In the genomic region with DNA sequence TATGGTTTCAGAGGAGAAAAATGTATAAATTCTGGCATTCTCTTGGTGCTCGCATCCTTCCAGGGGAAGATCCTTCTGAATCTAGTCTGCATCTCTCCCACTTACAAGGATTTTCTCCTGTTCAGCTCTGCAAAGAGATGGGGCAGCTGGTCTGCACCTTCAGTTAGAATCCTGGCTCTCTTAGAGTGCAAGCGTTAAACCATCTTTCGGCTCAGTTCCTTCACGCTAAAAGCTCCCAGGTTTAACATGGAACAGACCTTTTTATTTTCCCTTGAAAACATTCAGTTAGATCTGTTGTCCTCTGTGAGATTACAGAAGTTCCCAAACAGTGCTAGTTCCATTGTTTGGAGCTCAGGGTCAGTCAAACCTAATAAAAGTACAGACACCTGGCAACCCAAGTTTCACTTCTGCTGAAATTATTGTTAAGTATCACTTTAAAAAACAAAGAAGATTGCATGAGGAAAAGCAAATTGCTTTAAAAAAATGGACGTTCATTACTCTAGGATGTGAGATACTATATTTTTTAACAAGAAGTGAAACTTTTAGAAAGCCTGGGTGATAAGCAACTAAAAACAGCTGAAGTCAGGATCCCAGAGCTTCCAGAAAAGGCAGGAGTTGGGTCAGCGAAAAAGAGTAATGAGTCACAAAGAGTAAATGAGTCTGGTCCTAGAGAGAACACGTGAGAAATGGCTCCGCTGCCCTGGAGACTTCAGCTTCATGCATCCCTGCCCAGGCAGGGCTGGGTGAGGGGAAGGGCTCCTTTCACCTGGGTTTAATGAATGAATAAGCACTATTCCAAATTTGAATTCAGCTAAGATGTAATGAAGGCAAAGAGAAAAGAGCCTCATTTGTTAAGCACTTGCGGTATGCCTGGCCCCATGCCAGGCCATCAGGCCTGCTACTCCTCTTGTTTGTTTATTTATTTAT, we compare ENCODE assay signal across 9 cellular contexts.
DNase-seq lines count a peak whose midpoint lies in the region; ATAC-seq and TF ChIP-seq lines count a peak whose summit lies in the region.
"Had no signal": no experiment of that assay in that cellular context is flagged by ENCODE, and none has a peak within 500 bp of the region (broad histone marks: within the 10 kb centered on the region; RNA-seq: fewer than 3 reads in every experiment).

No MANE protein-coding gene starts in this region.

- 97% methylated on average over 7 of the region's 9 CpGs for WGBS in mammary epithelial cell (ENCODE audit: low coverage, missing lambda C conversion rate)
- 52% methylated on average over 9 of the region's 9 CpGs for WGBS in mesenchymal stem cell

- H3K9me3 ChIP-seq in mammary epithelial cell (replicated peaks; ENCODE audit: insufficient read depth, low read length) = no peaks in the 10 kb centered on the region
- no peaks in the 10 kb centered on the region for H3K9me3 ChIP-seq in mesenchymal stem cell (ENCODE audit: control insufficient read depth, low read length)

- peak overlapping the region; percentile 23 for H2BK15ac ChIP-seq in mesenchymal stem cell (ENCODE audit: low read depth, poor library complexity, severe bottlenecking)

- peaks cover 4% of the 10 kb centered on the region for H3K27me3 Mint-ChIP-seq in activated naive CD4-positive, alpha-beta T cell treated with anti-CD3 and anti-CD28 coated beads for 36 hours (ENCODE audit: low read depth)

- H3K4me1 ChIP-seq in mammary epithelial cell (ENCODE audit: insufficient read depth, low read length) = peaks cover 36% of the 10 kb centered on the region
- H3K4me1 ChIP-seq in mesenchymal stem cell (ENCODE audit: control insufficient read depth, insufficient read depth, low read depth, low read length) = peaks cover 58% of the 10 kb centered on the region

- H3K27ac Mint-ChIP-seq in activated naive CD4-positive, alpha-beta T cell treated with anti-CD3 and anti-CD28 coated beads for 36 hours = no peak overlapping the region

- H4K8ac ChIP-seq in mesenchymal stem cell (ENCODE audit: low read length) = peak overlapping the region; percentile 75

- H3K4me2 ChIP-seq in mammary epithelial cell (ENCODE audit: insufficient read depth, low read depth, low read length) (no peak overlapping the region), mesenchymal stem cell (ENCODE audit: low read length, poor library complexity, severe bottlenecking) (no peak overlapping the region)

- H3K36me3 ChIP-seq in mammary epithelial cell (ENCODE audit: insufficient read depth, low read length) (no peaks in the 10 kb centered on the region), mesenchymal stem cell (ENCODE audit: control insufficient read depth in 1 of 2, insufficient read depth in 2 of 2, low read depth in 1 of 2, low read length in 2 of 2) (peaks cover 0 to 11% of the 10 kb centered on the region in 2 experiments)

- no peak overlapping the region for H3K9ac ChIP-seq in mammary epithelial cell (ENCODE audit: insufficient read depth, low read length)
- H3K9ac ChIP-seq in mesenchymal stem cell (ENCODE audit: low read length) = peak overlapping the region; percentile 71

- peaks cover 28% of the 10 kb centered on the region for H3K79me1 ChIP-seq in mesenchymal stem cell (replicated peaks; ENCODE audit: low read length, poor library complexity, severe bottlenecking)

- peak overlapping the region in 1 of 2 experiments; percentile 80 for H2BK12ac ChIP-seq in mesenchymal stem cell (ENCODE audit: low read length in 2 of 2)

- BruUV-seq in mammary epithelial cell (replicated peaks; lab: Mats Ljungman, UMichigan) = no TSS peak

- no peak overlapping the region for H3K14ac ChIP-seq in mesenchymal stem cell (ENCODE audit: low read length in 2 of 2)

- in situ Hi-C loops in G401 (cut with HindIII; ENCODE audit: low sequenced_read_pairs) (no loop called here), mammary epithelial cell (cut with MboI; ENCODE audit: low sequenced_read_pairs in 2 of 2) (no loop called here)

- no peak for TF ChIP-seq CTCF in mammary epithelial cell (conservative IDR thresholded peaks at IDR 0.05 in 1 of 2, IDR thresholded peaks at IDR 0.05 in 1 of 2; ENCODE audit: extremely low read depth in 1 of 2, insufficient read depth in 1 of 2, low read depth in 1 of 2, low read length in 2 of 2)

- H3K79me2 ChIP-seq in mammary epithelial cell (ENCODE audit: insufficient read depth, low read length) = no peaks in the 10 kb centered on the region

- peak overlapping the region in 1 of 2 experiments; percentile 14 for H3K4ac ChIP-seq in mesenchymal stem cell (ENCODE audit: low read depth in 1 of 2, low read length in 2 of 2)

- H2AK5ac ChIP-seq in mesenchymal stem cell (ENCODE audit: low read length, severe bottlenecking) = peak overlapping the region; percentile 81

- peak; percentile 75 for ATAC-seq in GM21390 (IDR thresholded peaks at IDR 0.05; ENCODE audit: unreplicated experiment)

- peak overlapping the region; percentile 67 to 94 for H3K18ac ChIP-seq in mesenchymal stem cell (ENCODE audit: low read depth in 1 of 2, low read length in 2 of 2)

- no peaks in the 10 kb centered on the region for H3K4me1 Mint-ChIP-seq in activated naive CD4-positive, alpha-beta T cell treated with anti-CD3 and anti-CD28 coated beads for 36 hours (ENCODE audit: low read depth)

- H3K4me3 Mint-ChIP-seq in activated naive CD4-positive, alpha-beta T cell treated with anti-CD3 and anti-CD28 coated beads for 36 hours = no peak overlapping the region

- H3K23ac ChIP-seq in mesenchymal stem cell (ENCODE audit: low read length in 2 of 2) = no peak overlapping the region

- DNase-seq in G401 (ENCODE audit: low spot score) (peak; percentile 59), HT1080 (ENCODE audit: low read depth) (peak; percentile 70), mammary epithelial cell (peak; percentile 44), mesenchymal stem cell (peak; percentile 91), 8988T (no peak), HT-29 (ENCODE audit: low spot score) (no peak)
- DNase-seq in activated naive CD4-positive, alpha-beta T cell treated with anti-CD3 and anti-CD28 coated beads for 36 hours = no peak
- DNase-seq: left cardiac atrium had no signal

- H4K20me1 ChIP-seq in mammary epithelial cell (ENCODE audit: insufficient read depth, low read length) = no peaks in the 10 kb centered on the region

- dilution Hi-C loops in mammary epithelial cell (cut with HindIII; ENCODE audit: low sequenced_read_pairs) = no loop called here

- intact Hi-C loops in mammary epithelial cell (cut with micrococcal nuclease) = loop anchor here (2.0 kb wide), 1 partner anchor 45 kb away; no protein-coding TSS in a partner anchor
- intact Hi-C loops in activated naive CD4-positive, alpha-beta T cell treated with anti-CD3 and anti-CD28 coated beads for 36 hours (cut with micrococcal nuclease) = no loop called here

- H2BK5ac ChIP-seq in mesenchymal stem cell (ENCODE audit: low read depth, low read length, poor library complexity, severe bottlenecking) = peak overlapping the region; percentile 81

- H3K9me3 Mint-ChIP-seq in activated naive CD4-positive, alpha-beta T cell treated with anti-CD3 and anti-CD28 coated beads for 36 hours = no peaks in the 10 kb centered on the region

- H3K4me3 ChIP-seq in mammary epithelial cell (replicated peaks in 1 of 3; ENCODE audit: insufficient read depth in 1 of 3, low read depth in 2 of 3, low read length in 3 of 3) = no peak overlapping the region
- peak overlapping the region in 1 of 2 experiments; percentile 41 for H3K4me3 ChIP-seq in mesenchymal stem cell (ENCODE audit: insufficient read depth in 1 of 2, low read depth in 1 of 2, low read length in 2 of 2)

- CTCF ChIA-PET in mammary epithelial cell (lab: Charles Lee; ENCODE audit: low non-redundant PET) = no interaction called here
- CTCF ChIA-PET in activated naive CD4-positive, alpha-beta T cell treated with anti-CD3 and anti-CD28 coated beads for 36 hours (lab: Charles Lee) = no interaction called here

- no peak overlapping the region for H4K91ac ChIP-seq in mesenchymal stem cell (ENCODE audit: low read length)

- H2BK120ac ChIP-seq in mesenchymal stem cell (ENCODE audit: low read depth, low read length) = peak overlapping the region; percentile 39

- H3K27ac ChIP-seq in mammary epithelial cell (ENCODE audit: insufficient read depth, low read depth, low read length) (peak overlapping the region; percentile 74), mesenchymal stem cell (ENCODE audit: low read length, poor library complexity, severe bottlenecking) (peak overlapping the region; percentile 89)

- H3K27me3 ChIP-seq in mammary epithelial cell (ENCODE audit: insufficient read depth, low read length) (no peaks in the 10 kb centered on the region), mesenchymal stem cell (ENCODE audit: control insufficient read depth in 1 of 2, insufficient read depth in 1 of 2, low read length in 2 of 2) (no peaks in the 10 kb centered on the region)

- H2AFZ ChIP-seq in mammary epithelial cell (ENCODE audit: low read depth, low read length) (no peak overlapping the region), mesenchymal stem cell (ENCODE audit: low read depth, low read length) (no peak overlapping the region)

- H3K36me3 Mint-ChIP-seq in activated naive CD4-positive, alpha-beta T cell treated with anti-CD3 and anti-CD28 coated beads for 36 hours (ENCODE audit: low read depth) = no peaks in the 10 kb centered on the region

Comparison
In these comparisons a context has a peak if more than half of its experiments do, and no peak if none do; other contexts are left out.
1. DNase-seq: peak in G401 (single experiment), HT1080 (single experiment), mammary epithelial cell (single experiment) and mesenchymal stem cell (single experiment); none in 8988T (single experiment), HT-29 (single experiment) and activated naive CD4-positive, alpha-beta T cell treated with anti-CD3 and anti-CD28 coated beads for 36 hours (single experiment).